ENCODE assay signal across 23 cellular contexts in genomic region chr9:129572517-129572916, GRCh38. TPM values are rescaled to one million over a fixed set of nuclear protein-coding genes. Genes with fewer than 3 reads are reported as not detected.
DNase-seq lines count a peak whose midpoint lies in the region; ATAC-seq and TF ChIP-seq lines count a peak whose summit lies in the region.
"Had no signal": no experiment of that assay in that cellular context is flagged by ENCODE, and none has a peak within 500 bp of the region (broad histone marks: within the 10 kb centered on the region; RNA-seq: fewer than 3 reads in every experiment).

No MANE protein-coding gene starts in this region.

- peak; percentile 15 for DNase-seq in ELF-1 (ENCODE audit: low read depth, low spot score)
- no peak for DNase-seq in HFFc6
- DNase-seq in mesendoderm, result no peak
- no peak for DNase-seq in stimulated activated effector memory CD8-positive, alpha-beta T cell treated with anti-CD3 and anti-CD28 coated beads, Interleukin-12 subunit alpha, Interleukin-12 subunit beta, amount 100 ng/mL, for 72 hours (ENCODE audit: low spot score in 2 of 2)
- no peak for DNase-seq in left lobe of liver (ENCODE audit: low spot score)
- DNase-seq in NCI-H1092 (lab: John Stamatoyannopoulos, UW), result no peak
- DNase-seq in heart right ventricle, result no peak
- DNase-seq: ACHN; CD4-positive, alpha-beta memory T cell; DMS153; GM23248; HCEC 1CT; Kasumi-1; NCI-H1417; NCI-H1694 treated with DMSO at 0.1 percent for 48 hours; NCI-H226; NCI-H524; NCI-H774; NK-92 treated with Interleukin-12 subunit alpha and Interleukin-12 subunit beta, amount 100 ng/mL, for 24 hours; SIG-M5; SK-N-SH had no signal

- H2BK120ac ChIP-seq in mesendoderm (ENCODE audit: low read depth, low read length), result no peak overlapping the region

- no peak overlapping the region for H4K5ac ChIP-seq in mesendoderm (ENCODE audit: low read length)

- no peak overlapping the region for H3K4me2 ChIP-seq in mesendoderm (ENCODE audit: low read length)
- H3K4me2 ChIP-seq: BLaER1 treated with 17β-estradiol and CSF1 and Interleukin-3, amounts not matched to agents 10 nM and 100 nM; SK-N-SH had no signal

- H3K4me3 Mint-ChIP-seq in HFFc6, result no peak overlapping the region
- H3K4me3 Mint-ChIP-seq in stimulated activated effector memory CD8-positive, alpha-beta T cell treated with anti-CD3 and anti-CD28 coated beads, Interleukin-12 subunit alpha, Interleukin-12 subunit beta, amount 100 ng/mL, for 72 hours, result no peak overlapping the region

- H3K27me3 Mint-ChIP-seq in HFFc6 (ENCODE audit: insufficient read depth), result peaks cover 6% of the 10 kb centered on the region

- WGBS in mesendoderm (ENCODE audit: extremely low coverage, insufficient coverage, low lambda C conversion rate), result no CpG with 5 or more reads among the region's 10 CpGs
- 88 to 96% methylated on average over 10 of the region's 10 CpGs for WGBS in heart right ventricle, 2 donors

- peak overlapping the region; percentile 96 for H3K27ac Mint-ChIP-seq in HFFc6
- H3K27ac Mint-ChIP-seq in stimulated activated effector memory CD8-positive, alpha-beta T cell treated with anti-CD3 and anti-CD28 coated beads, Interleukin-12 subunit alpha, Interleukin-12 subunit beta, amount 100 ng/mL, for 72 hours, result peak overlapping the region; percentile 58

- no peak overlapping the region for H2BK5ac ChIP-seq in mesendoderm (ENCODE audit: low read length)

- peaks cover 14% of the 10 kb centered on the region for H3K36me3 Mint-ChIP-seq in HFFc6 (ENCODE audit: low read depth)
- peaks cover 14% of the 10 kb centered on the region for H3K36me3 Mint-ChIP-seq in stimulated activated effector memory CD8-positive, alpha-beta T cell treated with anti-CD3 and anti-CD28 coated beads, Interleukin-12 subunit alpha, Interleukin-12 subunit beta, amount 100 ng/mL, for 72 hours

- no peak overlapping the region for H2BK15ac ChIP-seq in mesendoderm (replicated peaks; ENCODE audit: low read depth)

- H2AK5ac ChIP-seq in mesendoderm (ENCODE audit: low read length), result peak overlapping the region; percentile 58

- H3K4me3 ChIP-seq in mesendoderm (ENCODE audit: low read length) (no peak overlapping the region), heart right ventricle (no peak overlapping the region)
- H3K4me3 ChIP-seq: BLaER1 treated with 17β-estradiol and CSF1 and Interleukin-3, amounts not matched to agents 10 nM and 100 nM; GM23248 had no signal

- H3K23ac ChIP-seq in mesendoderm (ENCODE audit: low read length), result no peak overlapping the region

- H3K56ac ChIP-seq in mesendoderm (ENCODE audit: low read length), result no peak overlapping the region

- ATAC-seq in stimulated activated effector memory CD8-positive, alpha-beta T cell treated with anti-CD3 and anti-CD28 coated beads, Interleukin-12 subunit alpha, Interleukin-12 subunit beta, amount 100 ng/mL, for 72 hours, result peak; percentile 45
- ATAC-seq in left lobe of liver (no peak), heart right ventricle (no peak)

- peaks cover 15% of the 10 kb centered on the region for H3K9me3 Mint-ChIP-seq in HFFc6
- no peaks in the 10 kb centered on the region for H3K9me3 Mint-ChIP-seq in stimulated activated effector memory CD8-positive, alpha-beta T cell treated with anti-CD3 and anti-CD28 coated beads, Interleukin-12 subunit alpha, Interleukin-12 subunit beta, amount 100 ng/mL, for 72 hours
- H3K9me3 Mint-ChIP-seq: CD4-positive, alpha-beta memory T cell had no signal

- H4K8ac ChIP-seq in mesendoderm (ENCODE audit: low read depth, low read length), result no peak overlapping the region

- H3K4me1 Mint-ChIP-seq in HFFc6 (ENCODE audit: low read depth), result peaks cover 74% of the 10 kb centered on the region
- peaks cover 48% of the 10 kb centered on the region for H3K4me1 Mint-ChIP-seq in stimulated activated effector memory CD8-positive, alpha-beta T cell treated with anti-CD3 and anti-CD28 coated beads, Interleukin-12 subunit alpha, Interleukin-12 subunit beta, amount 100 ng/mL, for 72 hours

- H3K79me2 ChIP-seq in mesendoderm (ENCODE audit: control insufficient read depth, insufficient read depth, low read length), result no peaks in the 10 kb centered on the region

- H3K9ac ChIP-seq in mesendoderm (ENCODE audit: low read length), result no peak overlapping the region
- H3K9ac ChIP-seq: BLaER1 treated with 17β-estradiol and CSF1 and Interleukin-3, amounts not matched to agents 10 nM and 100 nM; GM23248; SK-N-SH had no signal

- no peak overlapping the region for H3K4ac ChIP-seq in mesendoderm (ENCODE audit: low read depth, low read length)

- no peak overlapping the region for H3K18ac ChIP-seq in mesendoderm (ENCODE audit: low read length)

- TF ChIP-seq CTCF in HFFc6 (IDR thresholded peaks at IDR 0.05) (no peak), heart right ventricle (IDR thresholded peaks at IDR 0.05) (no peak)

- H3K27me3 ChIP-seq in mesendoderm (ENCODE audit: insufficient read depth, low read length, poor library complexity) (no peaks in the 10 kb centered on the region), heart right ventricle (peaks cover 0 to 23% (median 0%) of the 10 kb centered on the region in 7 donors)

- H3K9me3 ChIP-seq in heart right ventricle, result peaks cover 0 to 8% (median 0%) of the 10 kb centered on the region in 11 donors
- H3K9me3 ChIP-seq: SK-N-SH had no signal

- H3K79me1 ChIP-seq in mesendoderm (ENCODE audit: low read length), result no peaks in the 10 kb centered on the region

- intact Hi-C loops in heart right ventricle (cut with DNase I), result no loop called here

- H3K27ac ChIP-seq in mesendoderm (ENCODE audit: low read depth, low read length), result no peak overlapping the region
- no peak overlapping the region for H3K27ac ChIP-seq in heart right ventricle
- H3K27ac ChIP-seq: BLaER1 treated with 17β-estradiol and CSF1 and Interleukin-3, amounts not matched to agents 10 nM and 100 nM; GM23248 had no signal

- H3K4me1 ChIP-seq in mesendoderm (ENCODE audit: control insufficient read depth, low read depth, low read length), result peaks cover 5% of the 10 kb centered on the region
- peaks cover 16 to 48% (median 29%) of the 10 kb centered on the region in 9 donors for H3K4me1 ChIP-seq in heart right ventricle

- H3K36me3 ChIP-seq in mesendoderm (ENCODE audit: control insufficient read depth, insufficient read depth, low read length), result no peaks in the 10 kb centered on the region
- H3K36me3 ChIP-seq in heart right ventricle, result no peaks in the 10 kb centered on the region
- H3K36me3 ChIP-seq: BLaER1 treated with 17β-estradiol and CSF1 and Interleukin-3, amounts not matched to agents 10 nM and 100 nM had no signal

RNA-seq across cellular contexts. Expression of gene C9orf50, which starts 48.4 kb away (rescaled TPM):
- under 1 TPM in 2 of 6 experiments, not detected in 4; 0.14 to 0.20 TPM for total RNA-seq in HFFc6 (2021; fragmentation: NEBNext Ultra II Directional; extraction: Animal tissue kit (Norgen Biotek cat#: 25700))
- polyA plus RNA-seq in mesendoderm (2013, experiment 1 of 2), result not detected
- not detected for polyA plus RNA-seq in mesendoderm (2013, experiment 2 of 2)
- total RNA-seq in left lobe of liver (not detected), heart right ventricle (not detected)
- polyA plus RNA-seq in heart right ventricle, result not detected
- total RNA-seq: CD4-positive, alpha-beta memory T cell; MCF 10A had no signal
- polyA plus RNA-seq: CD4-positive, alpha-beta memory T cell had no signal

RNA-seq across cellular contexts. Expression of gene NTMT1, which starts 53.4 kb away (rescaled TPM):
- 10 to 100 TPM; 81.6 to 90.0 (median 87.7) TPM for total RNA-seq in HFFc6 (2021; fragmentation: NEBNext Ultra II Directional; extraction: Animal tissue kit (Norgen Biotek cat#: 25700))
- 42.0 TPM for polyA plus RNA-seq in mesendoderm (2013, experiment 1 of 2)
- 43.1 TPM for polyA plus RNA-seq in mesendoderm (2013, experiment 2 of 2)
- total RNA-seq in left lobe of liver, result 19.9 TPM
- 10 to 100 TPM; 54.0 to 84.2 (median 61.9) TPM for total RNA-seq in heart right ventricle
- polyA plus RNA-seq in heart right ventricle, result 100 to 1,000 TPM in 1 of 2 donors, 10 to 100 TPM in 1; 60.9 to 123 TPM
